Comparison of ENCODE assay signal across 1 cellular context in genomic region chr16:10240854-10241613, GRCh38.
TF ChIP-seq lines count a peak whose summit lies in the region.

No MANE protein-coding gene starts in this region.

TF ChIP-seq in K562, 482 proteins besides CTCF, POLR2A, EP300 and RAD21 (continued from another document and continues in another):
- TF ChIP-seq NCOA2 (IDR thresholded peaks at IDR 0.05; ENCODE audit: partially characterized antibody in 2 of 2) (no peak), ETV5 (CRISPR knock-in tag; IDR thresholded peaks at IDR 0.05; ENCODE audit: low read depth) (no peak), DPF2 (IDR thresholded peaks at IDR 0.05) (0 out of 2 replicates have a peak, but pooled peaks have one; percentile 35), ZNF592 (IDR thresholded peaks at IDR 0.05) (no peak), SMARCA4 (IDR thresholded peaks at IDR 0.05) (no peak), SMARCB1 (IDR thresholded peaks at IDR 0.05; ENCODE audit: insufficient read length, low read depth) (no peak), ZNF12 (CRISPR knock-in tag; IDR thresholded peaks at IDR 0.05) (no peak), SIX5 (IDR thresholded peaks at IDR 0.05; ENCODE audit: borderline replicate concordance in 1 of 2, insufficient read depth in 1 of 2, low read depth in 1 of 2, low read length in 2 of 2) (no peak), CBX5 (IDR thresholded peaks at IDR 0.05; ENCODE audit: borderline replicate concordance, low read depth) (no peak), CBFA2T2 (conservative IDR thresholded peaks at IDR 0.05) (no peak), TCFL5 (CRISPR knock-in tag; conservative IDR thresholded peaks at IDR 0.05) (no peak), MIER1 (IDR thresholded peaks at IDR 0.05; ENCODE audit: low read depth) (no peak), ADNP (tag; IDR thresholded peaks at IDR 0.05) (no peak), CTBP1 (IDR thresholded peaks at IDR 0.05; ENCODE audit: borderline replicate concordance) (0 out of 2 replicates have a peak, but pooled peaks have one; percentile 8), ZBTB49 (CRISPR knock-in tag; IDR thresholded peaks at IDR 0.05; ENCODE audit: borderline replicate concordance) (no peak), HMG20B (CRISPR knock-in tag; IDR thresholded peaks at IDR 0.05) (no peak), TBP (optimal IDR thresholded peaks at IDR 0.05; ENCODE audit: low read depth, low read length) (no peak), MAFF (IDR thresholded peaks at IDR 0.05; ENCODE audit: low read length) (peak; percentile 91), ZBTB43 (CRISPR knock-in tag; IDR thresholded peaks at IDR 0.05) (no peak), CREM (IDR thresholded peaks at IDR 0.05; ENCODE audit: low read depth) (no peak), CXXC5 (CRISPR knock-in tag; IDR thresholded peaks at IDR 0.05) (no peak), CBX8 (IDR thresholded peaks at IDR 0.05; ENCODE audit: borderline replicate concordance, extremely low read depth, low read depth, low read length, poor library complexity, severe bottlenecking) (no peak), LARP7 (IDR thresholded peaks at IDR 0.05) (no peak), SRSF3 (IDR thresholded peaks at IDR 0.05; ENCODE audit: insufficient read depth, low read length) (no peak), TAL1 (IDR thresholded peaks at IDR 0.05) (no peak), ZNF224 (CRISPR knock-in tag; IDR thresholded peaks at IDR 0.05) (no peak), ZNF586 (CRISPR knock-in tag; conservative IDR thresholded peaks at IDR 0.05) (no peak), FOXJ3 (CRISPR knock-in tag; IDR thresholded peaks at IDR 0.05) (no peak), RAD51 (IDR thresholded peaks at IDR 0.05; ENCODE audit: borderline replicate concordance, low read depth) (peak; percentile 42; the same call in 1 of the 2 replicates), YY1 (IDR thresholded peaks at IDR 0.05; ENCODE audit: borderline replicate concordance in 1 of 3, control insufficient read depth in 1 of 3, extremely low read depth in 1 of 3, insufficient read depth in 3 of 3, insufficient read length in 1 of 3, insufficient replicate concordance in 2 of 3, low read depth in 1 of 3, low read length in 2 of 3) (peak in 1 of 3 experiments; percentile 27), POLR2H (tag; IDR thresholded peaks at IDR 0.05; ENCODE audit: low read depth) (no peak)
- TF ChIP-seq, protein P1, sequence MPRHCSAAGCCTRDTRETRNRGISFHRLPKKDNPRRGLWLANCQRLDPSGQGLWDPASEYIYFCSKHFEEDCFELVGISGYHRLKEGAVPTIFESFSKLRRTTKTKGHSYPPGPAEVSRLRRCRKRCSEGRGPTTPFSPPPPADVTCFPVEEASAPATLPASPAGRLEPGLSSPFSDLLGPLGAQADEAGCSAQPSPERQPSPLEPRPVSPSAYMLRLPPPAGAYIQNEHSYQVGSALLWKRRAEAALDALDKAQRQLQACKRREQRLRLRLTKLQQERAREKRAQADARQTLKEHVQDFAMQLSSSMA (CRISPR knock-in tag; IDR thresholded peaks at IDR 0.05): no peak
- TF ChIP-seq, protein P2, sequence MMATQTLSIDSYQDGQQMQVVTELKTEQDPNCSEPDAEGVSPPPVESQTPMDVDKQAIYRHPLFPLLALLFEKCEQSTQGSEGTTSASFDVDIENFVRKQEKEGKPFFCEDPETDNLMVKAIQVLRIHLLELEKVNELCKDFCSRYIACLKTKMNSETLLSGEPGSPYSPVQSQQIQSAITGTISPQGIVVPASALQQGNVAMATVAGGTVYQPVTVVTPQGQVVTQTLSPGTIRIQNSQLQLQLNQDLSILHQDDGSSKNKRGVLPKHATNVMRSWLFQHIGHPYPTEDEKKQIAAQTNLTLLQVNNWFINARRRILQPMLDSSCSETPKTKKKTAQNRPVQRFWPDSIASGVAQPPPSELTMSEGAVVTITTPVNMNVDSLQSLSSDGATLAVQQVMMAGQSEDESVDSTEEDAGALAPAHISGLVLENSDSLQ (IDR thresholded peaks at IDR 0.05): peak; percentile 27; the same call in 1 of the 2 replicates
- TF ChIP-seq, protein P3, sequence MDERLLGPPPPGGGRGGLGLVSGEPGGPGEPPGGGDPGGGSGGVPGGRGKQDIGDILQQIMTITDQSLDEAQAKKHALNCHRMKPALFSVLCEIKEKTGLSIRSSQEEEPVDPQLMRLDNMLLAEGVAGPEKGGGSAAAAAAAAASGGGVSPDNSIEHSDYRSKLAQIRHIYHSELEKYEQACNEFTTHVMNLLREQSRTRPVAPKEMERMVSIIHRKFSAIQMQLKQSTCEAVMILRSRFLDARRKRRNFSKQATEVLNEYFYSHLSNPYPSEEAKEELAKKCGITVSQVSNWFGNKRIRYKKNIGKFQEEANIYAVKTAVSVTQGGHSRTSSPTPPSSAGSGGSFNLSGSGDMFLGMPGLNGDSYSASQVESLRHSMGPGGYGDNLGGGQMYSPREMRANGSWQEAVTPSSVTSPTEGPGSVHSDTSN (CRISPR knock-in tag; IDR thresholded peaks at IDR 0.05; ENCODE audit: low read depth): no peak
- TF ChIP-seq, protein P3 (tag; conservative IDR thresholded peaks at IDR 0.05; ENCODE audit: low read depth): no peak
- TF ChIP-seq, protein P4, sequence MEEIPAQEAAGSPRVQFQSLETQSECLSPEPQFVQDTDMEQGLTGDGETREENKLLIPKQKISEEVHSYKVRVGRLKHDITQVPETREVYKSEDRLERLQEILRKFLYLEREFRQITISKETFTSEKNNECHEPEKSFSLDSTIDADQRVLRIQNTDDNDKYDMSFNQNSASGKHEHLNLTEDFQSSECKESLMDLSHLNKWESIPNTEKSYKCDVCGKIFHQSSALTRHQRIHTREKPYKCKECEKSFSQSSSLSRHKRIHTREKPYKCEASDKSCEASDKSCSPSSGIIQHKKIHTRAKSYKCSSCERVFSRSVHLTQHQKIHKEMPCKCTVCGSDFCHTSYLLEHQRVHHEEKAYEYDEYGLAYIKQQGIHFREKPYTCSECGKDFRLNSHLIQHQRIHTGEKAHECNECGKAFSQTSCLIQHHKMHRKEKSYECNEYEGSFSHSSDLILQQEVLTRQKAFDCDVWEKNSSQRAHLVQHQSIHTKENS (CRISPR knock-in tag; IDR thresholded peaks at IDR 0.05): no peak
- TF ChIP-seq, protein P5, sequence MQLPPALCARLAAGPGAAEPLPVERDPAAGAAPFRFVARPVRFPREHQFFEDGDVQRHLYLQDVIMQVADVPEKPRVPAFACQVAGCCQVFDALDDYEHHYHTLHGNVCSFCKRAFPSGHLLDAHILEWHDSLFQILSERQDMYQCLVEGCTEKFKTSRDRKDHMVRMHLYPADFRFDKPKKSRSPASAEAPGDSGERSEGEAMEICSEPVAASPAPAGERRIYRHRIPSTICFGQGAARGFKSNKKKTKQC (CRISPR knock-in tag; IDR thresholded peaks at IDR 0.05): no peak
- TF ChIP-seq, protein P6, sequence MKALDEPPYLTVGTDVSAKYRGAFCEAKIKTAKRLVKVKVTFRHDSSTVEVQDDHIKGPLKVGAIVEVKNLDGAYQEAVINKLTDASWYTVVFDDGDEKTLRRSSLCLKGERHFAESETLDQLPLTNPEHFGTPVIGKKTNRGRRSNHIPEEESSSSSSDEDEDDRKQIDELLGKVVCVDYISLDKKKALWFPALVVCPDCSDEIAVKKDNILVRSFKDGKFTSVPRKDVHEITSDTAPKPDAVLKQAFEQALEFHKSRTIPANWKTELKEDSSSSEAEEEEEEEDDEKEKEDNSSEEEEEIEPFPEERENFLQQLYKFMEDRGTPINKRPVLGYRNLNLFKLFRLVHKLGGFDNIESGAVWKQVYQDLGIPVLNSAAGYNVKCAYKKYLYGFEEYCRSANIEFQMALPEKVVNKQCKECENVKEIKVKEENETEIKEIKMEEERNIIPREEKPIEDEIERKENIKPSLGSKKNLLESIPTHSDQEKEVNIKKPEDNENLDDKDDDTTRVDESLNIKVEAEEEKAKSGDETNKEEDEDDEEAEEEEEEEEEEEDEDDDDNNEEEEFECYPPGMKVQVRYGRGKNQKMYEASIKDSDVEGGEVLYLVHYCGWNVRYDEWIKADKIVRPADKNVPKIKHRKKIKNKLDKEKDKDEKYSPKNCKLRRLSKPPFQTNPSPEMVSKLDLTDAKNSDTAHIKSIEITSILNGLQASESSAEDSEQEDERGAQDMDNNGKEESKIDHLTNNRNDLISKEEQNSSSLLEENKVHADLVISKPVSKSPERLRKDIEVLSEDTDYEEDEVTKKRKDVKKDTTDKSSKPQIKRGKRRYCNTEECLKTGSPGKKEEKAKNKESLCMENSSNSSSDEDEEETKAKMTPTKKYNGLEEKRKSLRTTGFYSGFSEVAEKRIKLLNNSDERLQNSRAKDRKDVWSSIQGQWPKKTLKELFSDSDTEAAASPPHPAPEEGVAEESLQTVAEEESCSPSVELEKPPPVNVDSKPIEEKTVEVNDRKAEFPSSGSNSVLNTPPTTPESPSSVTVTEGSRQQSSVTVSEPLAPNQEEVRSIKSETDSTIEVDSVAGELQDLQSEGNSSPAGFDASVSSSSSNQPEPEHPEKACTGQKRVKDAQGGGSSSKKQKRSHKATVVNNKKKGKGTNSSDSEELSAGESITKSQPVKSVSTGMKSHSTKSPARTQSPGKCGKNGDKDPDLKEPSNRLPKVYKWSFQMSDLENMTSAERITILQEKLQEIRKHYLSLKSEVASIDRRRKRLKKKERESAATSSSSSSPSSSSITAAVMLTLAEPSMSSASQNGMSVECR (CRISPR knock-in tag; IDR thresholded peaks at IDR 0.05): no peak
- TF ChIP-seq, protein P7, sequence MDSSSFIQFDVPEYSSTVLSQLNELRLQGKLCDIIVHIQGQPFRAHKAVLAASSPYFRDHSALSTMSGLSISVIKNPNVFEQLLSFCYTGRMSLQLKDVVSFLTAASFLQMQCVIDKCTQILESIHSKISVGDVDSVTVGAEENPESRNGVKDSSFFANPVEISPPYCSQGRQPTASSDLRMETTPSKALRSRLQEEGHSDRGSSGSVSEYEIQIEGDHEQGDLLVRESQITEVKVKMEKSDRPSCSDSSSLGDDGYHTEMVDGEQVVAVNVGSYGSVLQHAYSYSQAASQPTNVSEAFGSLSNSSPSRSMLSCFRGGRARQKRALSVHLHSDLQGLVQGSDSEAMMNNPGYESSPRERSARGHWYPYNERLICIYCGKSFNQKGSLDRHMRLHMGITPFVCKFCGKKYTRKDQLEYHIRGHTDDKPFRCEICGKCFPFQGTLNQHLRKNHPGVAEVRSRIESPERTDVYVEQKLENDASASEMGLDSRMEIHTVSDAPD (CRISPR knock-in tag; IDR thresholded peaks at IDR 0.05): no peak
